Comparison of ENCODE assay signal across 22 cellular contexts in the genomic region with DNA sequence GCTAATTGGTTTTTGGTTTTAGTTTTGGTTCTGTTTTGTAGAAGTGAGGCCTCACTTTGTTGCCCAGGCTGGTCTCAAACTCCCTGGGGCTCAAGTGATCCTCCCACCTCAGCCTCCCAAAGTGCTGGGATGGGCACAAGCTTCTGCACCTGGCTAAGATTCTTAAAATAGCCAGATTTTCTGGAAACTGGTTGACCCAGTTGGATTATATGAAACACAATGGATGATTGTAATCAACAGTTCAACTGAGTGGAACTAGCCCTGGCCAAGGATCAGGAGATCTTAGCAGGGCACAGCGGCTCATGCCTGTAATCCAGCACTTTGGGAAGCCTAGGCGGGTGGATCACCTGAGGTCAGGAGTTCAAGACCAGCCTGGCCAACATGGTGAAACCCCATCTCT.
"Had no signal": no experiment of that assay in that cellular context is flagged by ENCODE, and none has a peak within 500 bp of the region (broad histone marks: within the 10 kb centered on the region; RNA-seq: fewer than 3 reads in every experiment).

No MANE protein-coding gene starts in this region.

- H3K4me3 ChIP-seq: coronary artery, dorsolateral prefrontal cortex, esophagus squamous epithelium, gastrocnemius medialis, heart right ventricle, left lung, lower lobe of right lung, mucosa of descending colon had no signal

- H3K27ac ChIP-seq: coronary artery, dorsolateral prefrontal cortex, gastrocnemius medialis, heart right ventricle, left lung, lower lobe of right lung had no signal

- H3K9me3 Mint-ChIP-seq: mesothelial cell of epicardium; naive B cell; naive thymus-derived CD8-positive, alpha-beta T cell had no signal

- H3K36me3 Mint-ChIP-seq: naive B cell had no signal

- H3K36me3 ChIP-seq: esophagus squamous epithelium, gastrocnemius medialis, heart right ventricle, left lung, lower lobe of right lung had no signal

- H3K4me3 Mint-ChIP-seq: mesothelial cell of epicardium; naive B cell; naive thymus-derived CD8-positive, alpha-beta T cell had no signal

- ATAC-seq: gastrocnemius medialis; heart right ventricle; left cardiac atrium; left lung; left ventricle myocardium superior; lower lobe of right lung; mucosa of descending colon; naive thymus-derived CD8-positive, alpha-beta T cell had no signal

- H3K27me3 Mint-ChIP-seq: naive B cell; naive thymus-derived CD8-positive, alpha-beta T cell had no signal

- H3K9me3 ChIP-seq: esophagus squamous epithelium, gastrocnemius medialis, heart right ventricle, left lung, lower lobe of right lung, mucosa of descending colon had no signal

- H3K27me3 ChIP-seq: dorsolateral prefrontal cortex, esophagus squamous epithelium, gastrocnemius medialis, heart right ventricle, left lung had no signal

- DNase-seq: dermis blood vessel endothelial cell; dorsolateral prefrontal cortex; effector CD4-positive, alpha-beta T cell; effector memory CD4-positive, alpha-beta T cell; esophagus squamous epithelium; foreskin fibroblast; foreskin melanocyte; gastrocnemius medialis; glutamatergic neuron; head of caudate nucleus; heart right ventricle; hippocampal formation; left cardiac atrium; left lung; left ventricle myocardium superior; lower lobe of right lung; mesenchymal stem cell; mucosa of descending colon; naive B cell; naive thymus-derived CD8-positive, alpha-beta T cell had no signal

- H3K27ac Mint-ChIP-seq: mesothelial cell of epicardium had no signal
